ENCODE assay signal across 31 cellular contexts in genomic region chr4:41140410-41140809, GRCh38.
DNase-seq lines count a peak whose midpoint lies in the region; ATAC-seq and TF ChIP-seq lines count a peak whose summit lies in the region.
"Had no signal": no experiment of that assay in that cellular context is flagged by ENCODE, and none has a peak within 500 bp of the region (broad histone marks: within the 10 kb centered on the region; RNA-seq: fewer than 3 reads in every experiment).

No MANE protein-coding gene starts in this region.

- H4K20me1 ChIP-seq in mammary epithelial cell (ENCODE audit: insufficient read depth, low read length): no peaks in the 10 kb centered on the region

- DNase-seq in MCF 10A (ENCODE audit: unreplicated experiment): no peak
- DNase-seq in mammary epithelial cell: no peak
- DNase-seq in dorsolateral prefrontal cortex: no peak
- DNase-seq in gastrocnemius medialis: no peak
- DNase-seq in head of caudate nucleus: no peak
- DNase-seq in naive thymus-derived CD4-positive, alpha-beta T cell: no peak
- no peak for DNase-seq in NCI-H2171 treated with DMSO at 0.1 percent for 48 hours (lab: John Stamatoyannopoulos, UW)
- DNase-seq: activated CD4-positive, alpha-beta T cell treated with anti-CD3 and anti-CD28 coated beads, Interleukin-2, amount 10 ng/mL, durations not matched to agents 7 days and 5 days; activated effector memory CD4-positive, alpha-beta T cell treated with Interleukin-2 at 50 U/mL for 16 hours; activated naive CD8-positive, alpha-beta T cell treated with anti-CD3 and anti-CD28 coated beads, Interleukin-2, amount 10 ng/mL, durations not matched to agents 7 days and 5 days; activated T-cell treated with anti-CD3 and anti-CD28 coated beads, Interleukin-2, amount 50 U/mL, for 1 hour; aorta; Calu3; cortex of kidney; DND-41; left ventricle myocardium superior; NCI-H1048; NCI-H2029; NCI-H526; nucleus accumbens; right lobe of liver; spleen; stomach; T1000 had no signal

- peaks cover 51% of the 10 kb centered on the region for H3K4me1 ChIP-seq in mammary epithelial cell (ENCODE audit: insufficient read depth, low read length)
- H3K4me1 ChIP-seq in gastrocnemius medialis: peaks cover 46 to 54% of the 10 kb centered on the region in 2 donors
- H3K4me1 ChIP-seq in naive thymus-derived CD4-positive, alpha-beta T cell (ENCODE audit: control insufficient read depth in 2 of 2, insufficient read depth in 2 of 2, low read length in 2 of 2): no peaks in the 10 kb centered on the region

- 100% methylated on average over 6 of the region's 6 CpGs for WGBS in mammary epithelial cell (ENCODE audit: low coverage, missing lambda C conversion rate)

- H3K27ac ChIP-seq in mammary epithelial cell (ENCODE audit: insufficient read depth, low read depth, low read length) (no peak overlapping the region), dorsolateral prefrontal cortex (peak overlapping the region in 54 of 59 donors; percentile 2 to 100 (median 52)), gastrocnemius medialis (peak overlapping the region in 3 of 4 donors; percentile 4 to 79 (median 44))
- H3K27ac ChIP-seq in naive thymus-derived CD4-positive, alpha-beta T cell (ENCODE audit: low read depth, low read length): no peak overlapping the region
- H3K27ac ChIP-seq: A549, right lobe of liver, SJSA1 had no signal

- dilution Hi-C loops in mammary epithelial cell (cut with HindIII; ENCODE audit: low sequenced_read_pairs): no loop called here

- H3K4me2 ChIP-seq in mammary epithelial cell (ENCODE audit: insufficient read depth, low read depth, low read length): no peak overlapping the region
- H3K4me2 ChIP-seq: A549 had no signal

- no peak for TF ChIP-seq POLR2A in gastrocnemius medialis (IDR thresholded peaks at IDR 0.05)

- TF ChIP-seq CTCF in MCF 10A (IDR thresholded peaks at IDR 0.05; ENCODE audit: unreplicated experiment) (no peak), mammary epithelial cell (conservative IDR thresholded peaks at IDR 0.05 in 1 of 2, IDR thresholded peaks at IDR 0.05 in 1 of 2; ENCODE audit: extremely low read depth in 1 of 2, insufficient read depth in 1 of 2, low read depth in 1 of 2, low read length in 2 of 2) (no peak), dorsolateral prefrontal cortex (IDR thresholded peaks at IDR 0.05 in 54 of 56, conservative IDR thresholded peaks at IDR 0.05 in 2 of 56; ENCODE audit: low read depth in 1 of 56, partially characterized antibody in 56 of 56) (no peak), gastrocnemius medialis (IDR thresholded peaks at IDR 0.05 in 4 of 5, conservative IDR thresholded peaks at IDR 0.05 in 1 of 5) (no peak)

- peak overlapping the region; percentile 93 for H3K27ac Mint-ChIP-seq in MCF 10A (ENCODE audit: low read depth, unreplicated experiment)
- no peak overlapping the region for H3K27ac Mint-ChIP-seq in naive thymus-derived CD4-positive, alpha-beta T cell
- H3K27ac Mint-ChIP-seq: activated CD4-positive, alpha-beta T cell treated with anti-CD3 and anti-CD28 coated beads, Interleukin-2, amount 10 ng/mL, durations not matched to agents 7 days and 5 days; activated naive CD8-positive, alpha-beta T cell treated with anti-CD3 and anti-CD28 coated beads, Interleukin-2, amount 10 ng/mL, durations not matched to agents 7 days and 5 days; IgD-negative memory B cell; mesothelial cell of epicardium; progenitor cell of endocrine pancreas; type B pancreatic cell had no signal

- no peaks in the 10 kb centered on the region for H3K9me3 Mint-ChIP-seq in MCF 10A (ENCODE audit: unreplicated experiment)
- H3K9me3 Mint-ChIP-seq in naive thymus-derived CD4-positive, alpha-beta T cell: peaks cover 0 to 5% (median 0%) of the 10 kb centered on the region in 11 donors
- H3K9me3 Mint-ChIP-seq: activated CD4-positive, alpha-beta T cell treated with anti-CD3 and anti-CD28 coated beads, Interleukin-2, amount 10 ng/mL, durations not matched to agents 7 days and 5 days; activated naive CD8-positive, alpha-beta T cell treated with anti-CD3 and anti-CD28 coated beads, Interleukin-2, amount 10 ng/mL, durations not matched to agents 7 days and 5 days; type B pancreatic cell had no signal

- H3K27me3 Mint-ChIP-seq in MCF 10A (ENCODE audit: insufficient read depth, unreplicated experiment): no peaks in the 10 kb centered on the region
- H3K27me3 Mint-ChIP-seq in naive thymus-derived CD4-positive, alpha-beta T cell: peaks cover 0 to 20% (median 4%) of the 10 kb centered on the region in 5 donors
- H3K27me3 Mint-ChIP-seq: activated CD4-positive, alpha-beta T cell treated with anti-CD3 and anti-CD28 coated beads, Interleukin-2, amount 10 ng/mL, durations not matched to agents 7 days and 5 days; activated naive CD8-positive, alpha-beta T cell treated with anti-CD3 and anti-CD28 coated beads, Interleukin-2, amount 10 ng/mL, durations not matched to agents 7 days and 5 days; IgD-negative memory B cell; progenitor cell of endocrine pancreas; type B pancreatic cell had no signal

- H3K36me3 ChIP-seq in mammary epithelial cell (ENCODE audit: insufficient read depth, low read length): peaks cover 11% of the 10 kb centered on the region
- H3K36me3 ChIP-seq in gastrocnemius medialis: no peaks in the 10 kb centered on the region
- no peaks in the 10 kb centered on the region for H3K36me3 ChIP-seq in naive thymus-derived CD4-positive, alpha-beta T cell (ENCODE audit: control insufficient read depth in 2 of 3, insufficient read depth in 3 of 3, low read length in 3 of 3)
- H3K36me3 ChIP-seq: right lobe of liver, SJSA1, spleen, stomach had no signal

- ATAC-seq in gastrocnemius medialis: no peak
- ATAC-seq in GM21786 (IDR thresholded peaks at IDR 0.05; ENCODE audit: unreplicated experiment): no peak
- ATAC-seq in naive thymus-derived CD4-positive, alpha-beta T cell: no peak
- ATAC-seq: A549, left ventricle myocardium superior, right lobe of liver had no signal

- H3K79me2 ChIP-seq in mammary epithelial cell (ENCODE audit: insufficient read depth, low read length): peaks cover 86% of the 10 kb centered on the region

- BruUV-seq in MCF 10A (replicated peaks; lab: Mats Ljungman, UMichigan) (no TSS peak), mammary epithelial cell (replicated peaks; lab: Mats Ljungman, UMichigan) (no TSS peak)

- no peak overlapping the region for H2AFZ ChIP-seq in mammary epithelial cell (ENCODE audit: low read depth, low read length)

- no peak overlapping the region for H3K4me3 ChIP-seq in mammary epithelial cell (replicated peaks in 1 of 3; ENCODE audit: insufficient read depth in 1 of 3, low read depth in 2 of 3, low read length in 3 of 3)
- no peak overlapping the region for H3K4me3 ChIP-seq in dorsolateral prefrontal cortex
- H3K4me3 ChIP-seq in gastrocnemius medialis: no peak overlapping the region
- no peak overlapping the region for H3K4me3 ChIP-seq in naive thymus-derived CD4-positive, alpha-beta T cell (ENCODE audit: low read length)
- H3K4me3 ChIP-seq: A549, right lobe of liver, SJSA1, spleen, stomach had no signal

- CTCF ChIA-PET in MCF 10A (lab: Yijun Ruan, JAX) (interaction anchor here (0.5 kb wide), 1 partner anchor 55 kb away, joined by 3 read pairs; no protein-coding TSS in a partner anchor), mammary epithelial cell (lab: Charles Lee; ENCODE audit: low non-redundant PET) (no interaction called here)
- CTCF ChIA-PET in naive thymus-derived CD4-positive, alpha-beta T cell (lab: Charles Lee): no interaction called here

- POLR2A ChIA-PET in MCF 10A (lab: Yijun Ruan, JAX): interaction anchor here (0.6 to 20.2 kb wide), 6 partner anchors 17 to 78 kb away, joined by 3 to 462 read pairs (median 32); partner anchors contain the start of gene APBB2
- POLR2A ChIA-PET in naive thymus-derived CD4-positive, alpha-beta T cell (lab: Charles Lee): no interaction called here

- in situ Hi-C loops in mammary epithelial cell (cut with MboI; ENCODE audit: low sequenced_read_pairs in 2 of 2): no loop called here
- in situ Hi-C loops in gastrocnemius medialis (cut with MboI; ENCODE audit: low sequenced_read_pairs in 4 of 4): no loop called here

- H3K27me3 ChIP-seq in mammary epithelial cell (ENCODE audit: insufficient read depth, low read length) (no peaks in the 10 kb centered on the region), dorsolateral prefrontal cortex (no peaks in the 10 kb centered on the region), gastrocnemius medialis (no peaks in the 10 kb centered on the region)
- H3K27me3 ChIP-seq in naive thymus-derived CD4-positive, alpha-beta T cell (ENCODE audit: control insufficient read depth in 2 of 2, insufficient read depth in 2 of 2, low read length in 2 of 2): no peaks in the 10 kb centered on the region
- H3K27me3 ChIP-seq: right lobe of liver, SJSA1, spleen, stomach had no signal

- intact Hi-C loops in MCF 10A (cut with micrococcal nuclease) (loop anchor here (5.0 to 10.0 kb wide), 2 partner anchors 148 to 216 kb away; no protein-coding TSS in a partner anchor), mammary epithelial cell (cut with micrococcal nuclease) (loop anchor here (5.0 kb wide), 2 partner anchors 72 to 148 kb away; partner anchors contain the start of gene APBB2), dorsolateral prefrontal cortex (cut with DNase I) (loop anchor here (10.0 kb wide), 2 partner anchors 66 to 156 kb away; no protein-coding TSS in a partner anchor), gastrocnemius medialis (cut with DNase I; ENCODE audit: low total_unique reads) (loop anchor here (5.0 kb wide), 1 partner anchor 72 kb away; the partner anchor contains the start of gene APBB2), head of caudate nucleus (cut with DNase I) (loop anchor here (10.0 kb wide), 1 partner anchor 64 kb away; no protein-coding TSS in a partner anchor)
- intact Hi-C loops in naive thymus-derived CD4-positive, alpha-beta T cell (cut with micrococcal nuclease): no loop called here

- no peak overlapping the region for H3K9ac ChIP-seq in mammary epithelial cell (ENCODE audit: insufficient read depth, low read length)

- H3K4me1 Mint-ChIP-seq in MCF 10A (ENCODE audit: insufficient read depth, unreplicated experiment): peaks cover 61% of the 10 kb centered on the region
- H3K4me1 Mint-ChIP-seq in naive thymus-derived CD4-positive, alpha-beta T cell: no peaks in the 10 kb centered on the region
- H3K4me1 Mint-ChIP-seq: activated CD4-positive, alpha-beta T cell treated with anti-CD3 and anti-CD28 coated beads, Interleukin-2, amount 10 ng/mL, durations not matched to agents 7 days and 5 days; activated naive CD8-positive, alpha-beta T cell treated with anti-CD3 and anti-CD28 coated beads, Interleukin-2, amount 10 ng/mL, durations not matched to agents 7 days and 5 days; IgD-negative memory B cell had no signal

- H3K9me3 ChIP-seq in mammary epithelial cell (replicated peaks; ENCODE audit: insufficient read depth, low read length): peaks cover 2% of the 10 kb centered on the region
- H3K9me3 ChIP-seq in gastrocnemius medialis: no peaks in the 10 kb centered on the region
- no peaks in the 10 kb centered on the region for H3K9me3 ChIP-seq in naive thymus-derived CD4-positive, alpha-beta T cell (ENCODE audit: control insufficient read depth in 2 of 3, low read length in 3 of 3)
- H3K9me3 ChIP-seq: A549, right lobe of liver, SJSA1, spleen, stomach had no signal

- no peak overlapping the region for H3K4me3 Mint-ChIP-seq in MCF 10A (ENCODE audit: unreplicated experiment)
- H3K4me3 Mint-ChIP-seq in naive thymus-derived CD4-positive, alpha-beta T cell: no peak overlapping the region
- H3K4me3 Mint-ChIP-seq: activated CD4-positive, alpha-beta T cell treated with anti-CD3 and anti-CD28 coated beads, Interleukin-2, amount 10 ng/mL, durations not matched to agents 7 days and 5 days; activated naive CD8-positive, alpha-beta T cell treated with anti-CD3 and anti-CD28 coated beads, Interleukin-2, amount 10 ng/mL, durations not matched to agents 7 days and 5 days; IgD-negative memory B cell; mesothelial cell of epicardium; type B pancreatic cell had no signal

- peaks cover 43% of the 10 kb centered on the region for H3K36me3 Mint-ChIP-seq in MCF 10A (ENCODE audit: insufficient read depth, unreplicated experiment)
- H3K36me3 Mint-ChIP-seq in naive thymus-derived CD4-positive, alpha-beta T cell: no peaks in the 10 kb centered on the region
- H3K36me3 Mint-ChIP-seq: activated naive CD8-positive, alpha-beta T cell treated with anti-CD3 and anti-CD28 coated beads, Interleukin-2, amount 10 ng/mL, durations not matched to agents 7 days and 5 days had no signal

Comparison
In these comparisons a context has a peak if more than half of its experiments do, and no peak if none do; other contexts are left out.
1. H3K27ac ChIP-seq: peak in dorsolateral prefrontal cortex (54 of 59) and gastrocnemius medialis (3 of 4); none in mammary epithelial cell (single experiment) and naive thymus-derived CD4-positive, alpha-beta T cell (single experiment).
2. intact Hi-C loops: an anchor here in MCF 10A (5.0 to 10.0 kb wide), mammary epithelial cell (5.0 kb wide), dorsolateral prefrontal cortex (10.0 kb wide), gastrocnemius medialis (5.0 kb wide) and head of caudate nucleus (10.0 kb wide); none called in naive thymus-derived CD4-positive, alpha-beta T cell.